In the genomic region with DNA sequence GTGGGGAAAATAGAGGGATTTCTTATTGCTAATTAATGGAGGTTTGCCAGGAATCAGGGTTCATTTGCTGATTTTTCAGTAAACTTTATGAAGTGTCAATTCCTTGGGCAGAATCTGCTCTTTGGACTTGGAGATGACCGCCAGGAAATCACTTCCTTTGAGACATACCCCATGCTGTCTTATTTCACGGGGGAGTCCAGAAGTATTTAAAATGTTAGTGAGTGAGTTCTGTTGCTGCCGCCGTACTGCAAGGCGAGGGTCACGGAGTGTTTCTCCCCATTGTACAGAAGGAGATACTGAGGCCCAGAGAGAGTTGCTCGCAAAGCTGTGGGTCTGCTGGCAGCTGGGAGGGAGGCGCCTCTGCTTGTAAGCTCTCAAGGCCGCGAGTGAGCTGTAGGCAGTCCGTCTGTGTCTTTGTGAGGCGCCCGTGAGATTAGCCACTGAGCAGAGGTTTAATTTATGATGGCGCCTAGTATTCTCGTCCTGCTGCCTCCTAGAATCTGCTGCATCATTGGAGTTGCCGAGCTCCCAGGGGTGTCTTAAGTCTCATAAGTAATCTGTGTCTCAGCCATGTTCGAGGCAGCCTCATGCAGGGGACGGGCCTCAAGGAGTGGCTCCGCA, we compare ENCODE assay signal across 20 cellular contexts.
A peak's percentile ranks its signal among the peaks of the same experiment; 100 is the strongest.
DNase-seq lines count a peak whose midpoint lies in the region; ATAC-seq, FAIRE-seq and TF ChIP-seq lines count a peak whose summit lies in the region.
"Had no signal": no experiment of that assay in that cellular context is flagged by ENCODE, and none has a peak within 500 bp of the region (broad histone marks: within the 10 kb centered on the region; RNA-seq: fewer than 3 reads in every experiment).

No MANE protein-coding gene starts in this region.

- no peak for ATAC-seq in WTC11
- ATAC-seq in HG02588 (IDR thresholded peaks at IDR 0.05; ENCODE audit: unreplicated experiment): no peak
- ATAC-seq in GM18505 (IDR thresholded peaks at IDR 0.05; ENCODE audit: unreplicated experiment): no peak
- ATAC-seq in HG03460 (IDR thresholded peaks at IDR 0.05; ENCODE audit: unreplicated experiment): no peak
- ATAC-seq: CD8-positive, alpha-beta T cell; PC-3 had no signal

- no peak for DNase-seq in HTR-8/SVneo (ENCODE audit: insufficient read length, low spot score)
- no peak for DNase-seq in WTC11 (ENCODE audit: low spot score)
- no peak for DNase-seq in kidney
- DNase-seq in activated CD4-positive, CD25-positive, alpha-beta regulatory T cell (lab: John Stamatoyannopoulos, UW): no peak
- DNase-seq: CD8-positive, alpha-beta T cell; DMS79 treated with DMSO at 0.1 percent for 48 hours; GM23248; Karpas-422; MG63; NCI-H1105; NCI-H1694 treated with DMSO at 0.1 percent for 48 hours; NCI-H748 treated with DMSO at 0.1 percent for 48 hours; PC-3; SW 1271 had no signal

- peaks cover 14 to 25% of the 10 kb centered on the region in 2 donors for H3K4me1 ChIP-seq in kidney (ENCODE audit: control insufficient read depth in 1 of 2, insufficient read depth in 1 of 2, low read depth in 1 of 2, low read length in 2 of 2)

- peaks cover 15% of the 10 kb centered on the region for H3K36me3 Mint-ChIP-seq in WTC11
- H3K36me3 Mint-ChIP-seq: CD8-positive, alpha-beta T cell had no signal

- no peaks in the 10 kb centered on the region; the same call in 1 of the 2 replicates for H3K27me3 Mint-ChIP-seq in WTC11 (ENCODE audit: low read depth)

- no peaks in the 10 kb centered on the region for H3K9me3 ChIP-seq in kidney (ENCODE audit: control insufficient read depth in 1 of 2, low read length in 2 of 2)
- H3K9me3 ChIP-seq: MG63 had no signal

- no peak for TF ChIP-seq POLR2A in GM18505 (IDR thresholded peaks at IDR 0.05; ENCODE audit: borderline replicate concordance, extremely low read depth, insufficient read depth, insufficient read length)

- peak; percentile 66 for FAIRE-seq in HTR-8/SVneo (lab: Jason Lieb, UNC)
- no peak for FAIRE-seq in kidney (lab: Jason Lieb, UNC)
- FAIRE-seq: GM18507 had no signal

- H3K4me3 Mint-ChIP-seq in WTC11: no peak overlapping the region
- H3K4me3 Mint-ChIP-seq: B cell; CD8-positive, alpha-beta T cell had no signal

- H3K9me3 Mint-ChIP-seq in WTC11: peaks cover 16% of the 10 kb centered on the region
- H3K9me3 Mint-ChIP-seq: CD8-positive, alpha-beta T cell had no signal

- H3K27ac Mint-ChIP-seq in WTC11: peak overlapping the region; percentile 46; the same call in 1 of the 2 replicates
- H3K27ac Mint-ChIP-seq: B cell; CD8-positive, alpha-beta T cell had no signal

- H3K4me3 ChIP-seq in kidney (ENCODE audit: low read length in 2 of 2): no peak overlapping the region
- H3K4me3 ChIP-seq: GM23248, MG63 had no signal

- no peak overlapping the region for H3K9ac ChIP-seq in kidney (ENCODE audit: low read length in 2 of 2)
- H3K9ac ChIP-seq: GM23248 had no signal

- CTCF ChIA-PET in WTC11 (lab: Charles Lee): interaction anchor here (1.0 to 1.6 kb wide), 11 partner anchors 19 to 110 kb away, joined by 3 to 8 read pairs (median 6); no protein-coding TSS in a partner anchor

- peak overlapping the region; percentile 9 to 45 for H3K27ac ChIP-seq in kidney (ENCODE audit: low read depth in 2 of 2, low read length in 2 of 2)
- H3K27ac ChIP-seq: GM23248, RWPE1 had no signal

- H3K36me3 ChIP-seq in kidney (ENCODE audit: control insufficient read depth in 1 of 2, insufficient read depth in 2 of 2, low read length in 2 of 2): peaks cover 0 to 8% of the 10 kb centered on the region in 2 donors
- H3K36me3 ChIP-seq: MG63 had no signal

- H3K4me1 Mint-ChIP-seq in WTC11: peaks cover 52% of the 10 kb centered on the region
- H3K4me1 Mint-ChIP-seq: B cell had no signal

- TF ChIP-seq CTCF in WTC11 (IDR thresholded peaks at IDR 0.05): no peak
- TF ChIP-seq CTCF in kidney (IDR thresholded peaks at IDR 0.05; ENCODE audit: borderline replicate concordance, extremely low read depth, insufficient read depth): no peak

- intact Hi-C loops in kidney (cut with DNase I): no loop called here

- POLR2A ChIA-PET in WTC11 (lab: Charles Lee): interaction anchor here (1.0 kb wide), 1 partner anchor 46 kb away, joined by 3 read pairs; no protein-coding TSS in a partner anchor

TF ChIP-seq in WTC11, 78 proteins besides CTCF, POLR2A, EP300 and RAD21:
- TF ChIP-seq SMAD3 (CRISPR knock-in tag; IDR thresholded peaks at IDR 0.05; ENCODE audit: borderline replicate concordance) (no peak), FOXJ3 (CRISPR knock-in tag; IDR thresholded peaks at IDR 0.05; ENCODE audit: borderline replicate concordance) (no peak), TP53 (CRISPR knock-in tag; IDR thresholded peaks at IDR 0.05) (no peak), NR3C1 (CRISPR knock-in tag; conservative IDR thresholded peaks at IDR 0.05; ENCODE audit: low read depth) (no peak)
TF ChIP-seq in WTC11: peak in this region for 0.
